Comparison of ENCODE assay signal across 1 cellular context in the genomic region with DNA sequence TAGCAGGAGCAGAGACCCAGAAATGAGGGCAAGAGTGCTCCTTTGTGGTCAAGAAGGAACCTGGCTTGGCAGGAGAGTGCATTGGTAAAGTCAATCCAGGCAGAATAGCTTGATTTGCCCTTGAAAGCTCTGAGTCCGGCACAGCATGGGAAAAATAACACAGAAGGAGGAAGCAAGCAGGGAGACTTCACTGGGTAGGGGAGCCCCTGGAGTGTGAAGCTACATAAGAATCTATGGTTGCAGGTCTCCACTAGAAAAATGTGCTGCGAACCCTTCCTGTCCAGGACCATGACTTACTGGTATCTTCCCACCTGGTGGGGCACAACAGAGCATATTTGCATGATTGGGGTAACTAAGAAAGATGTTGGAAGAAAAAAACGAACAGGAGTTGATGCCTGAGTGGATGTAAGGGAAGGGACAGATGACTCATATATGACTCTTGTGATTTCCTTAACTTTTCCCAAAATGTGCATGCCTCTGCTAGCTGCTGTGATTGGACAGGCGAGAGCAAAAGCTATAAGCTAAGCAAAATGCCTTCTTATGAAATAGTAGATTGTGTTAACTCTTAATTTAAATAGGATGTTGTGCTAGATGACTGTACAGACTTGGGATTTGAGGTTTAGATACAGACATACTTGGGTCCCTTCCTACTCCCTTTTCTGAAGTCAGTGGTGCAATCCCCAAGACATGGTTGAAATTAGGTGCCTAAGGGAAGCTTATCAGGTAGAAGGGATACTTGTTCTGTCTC.
TF ChIP-seq lines count a peak whose summit lies in the region.

No MANE protein-coding gene starts in this region.

TF ChIP-seq in IMR-90, 13 proteins besides CTCF, POLR2A, EP300 and RAD21 (continued from another document):
- TF ChIP-seq MAZ (IDR thresholded peaks at IDR 0.05; ENCODE audit: borderline replicate concordance, low read depth, low read length) (no peak), CHD1 (IDR thresholded peaks at IDR 0.05; ENCODE audit: low read depth, low read length) (no peak), MAFK (IDR thresholded peaks at IDR 0.05; ENCODE audit: low read depth, low read length) (peak; percentile 56), MXI1 (IDR thresholded peaks at IDR 0.05; ENCODE audit: borderline replicate concordance, low read depth, low read length) (no peak), NFE2L2 (IDR thresholded peaks at IDR 0.05; ENCODE audit: low read depth, low read length) (no peak), SMC3 (IDR thresholded peaks at IDR 0.05; ENCODE audit: low read depth, low read length) (no peak)
- TF ChIP-seq, protein P1, sequence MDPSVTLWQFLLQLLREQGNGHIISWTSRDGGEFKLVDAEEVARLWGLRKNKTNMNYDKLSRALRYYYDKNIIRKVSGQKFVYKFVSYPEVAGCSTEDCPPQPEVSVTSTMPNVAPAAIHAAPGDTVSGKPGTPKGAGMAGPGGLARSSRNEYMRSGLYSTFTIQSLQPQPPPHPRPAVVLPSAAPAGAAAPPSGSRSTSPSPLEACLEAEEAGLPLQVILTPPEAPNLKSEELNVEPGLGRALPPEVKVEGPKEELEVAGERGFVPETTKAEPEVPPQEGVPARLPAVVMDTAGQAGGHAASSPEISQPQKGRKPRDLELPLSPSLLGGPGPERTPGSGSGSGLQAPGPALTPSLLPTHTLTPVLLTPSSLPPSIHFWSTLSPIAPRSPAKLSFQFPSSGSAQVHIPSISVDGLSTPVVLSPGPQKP (IDR thresholded peaks at IDR 0.05; ENCODE audit: borderline replicate concordance, low read depth, low read length): no peak
TF ChIP-seq in IMR-90: peak in this region for 3.
